9 cellular contexts compared by ENCODE assay signal in the genomic region with DNA sequence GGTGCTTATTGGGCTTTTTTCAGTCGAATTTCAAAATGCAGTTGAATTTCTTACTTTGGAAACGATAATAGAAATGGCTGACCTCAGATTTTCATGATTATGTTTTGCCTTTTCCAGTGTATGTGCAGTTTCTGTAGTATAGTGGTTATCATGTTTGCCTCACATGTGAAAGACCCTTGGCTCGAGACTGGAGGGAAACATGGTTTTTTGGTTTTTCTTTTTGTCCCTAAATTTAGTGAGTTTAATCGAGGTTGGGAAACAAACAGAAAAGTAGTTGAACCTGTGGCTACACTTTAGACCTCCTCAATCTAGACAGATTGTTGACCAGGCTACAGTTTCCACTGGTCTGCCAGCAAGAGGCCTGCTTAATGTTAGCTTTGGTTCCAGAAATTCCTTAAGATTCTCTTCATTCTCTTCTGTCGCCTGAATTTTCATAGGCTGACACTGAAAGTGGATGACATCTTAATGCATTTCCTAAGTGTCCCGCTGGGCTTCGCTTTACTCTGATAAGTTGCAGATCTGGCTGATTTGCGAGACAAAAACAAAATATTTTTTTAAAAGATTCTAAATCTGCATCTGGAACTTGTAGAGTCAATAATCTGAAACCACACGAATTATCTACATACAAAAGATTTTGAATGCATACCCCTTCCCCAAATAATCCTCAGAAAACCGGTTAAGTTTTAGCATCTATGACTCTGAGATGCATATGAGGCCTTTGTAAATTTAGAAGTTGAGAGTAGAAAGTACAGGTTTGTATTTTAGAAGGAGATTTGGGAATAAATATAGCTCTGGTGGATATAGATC. TPM values are rescaled to one million over a fixed set of nuclear protein-coding genes. Genes with fewer than 3 reads are reported as not detected.
A peak's percentile ranks its signal among the peaks of the same experiment; 100 is the strongest.
DNase-seq lines count a peak whose midpoint lies in the region; ATAC-seq, FAIRE-seq and TF ChIP-seq lines count a peak whose summit lies in the region.
"Not testable (repeated sequence)": the region's sequence is repeated elsewhere in the genome, so short reads cannot be mapped to it uniquely, and the experiment has no call there.
"Had no signal": no experiment of that assay in that cellular context is flagged by ENCODE, and none has a peak within 500 bp of the region (broad histone marks: within the 10 kb centered on the region; RNA-seq: fewer than 3 reads in every experiment).

No MANE protein-coding gene starts in this region.

- not testable (repeated sequence) for H3K23ac ChIP-seq in trophoblast cell (ENCODE audit: low read length)

- H2BK5ac ChIP-seq in trophoblast cell (ENCODE audit: low read depth, low read length, poor library complexity): peak overlapping the region; percentile 38

- peak overlapping the region; percentile 82 for H3K14ac ChIP-seq in trophoblast cell (ENCODE audit: low read length)

- peak overlapping the region; percentile 98 for H2BK12ac ChIP-seq in trophoblast cell (ENCODE audit: low read length)

- H3K18ac ChIP-seq in trophoblast cell (ENCODE audit: low read length): peak overlapping the region; percentile 55

- not testable (repeated sequence) for H3K9ac ChIP-seq in trophoblast cell (ENCODE audit: low read length)

- TF ChIP-seq EP300 in upper lobe of left lung (IDR thresholded peaks at IDR 0.05): not testable (repeated sequence)

- H3K27ac ChIP-seq in trophoblast cell (ENCODE audit: low read depth, low read length): peak overlapping the region; percentile 37
- not testable (repeated sequence) for H3K27ac ChIP-seq in upper lobe of left lung

- H2BK120ac ChIP-seq in trophoblast cell (ENCODE audit: insufficient read depth, low read length, poor library complexity): peak overlapping the region; percentile 91

- H3K27me3 ChIP-seq in H7 (ENCODE audit: control insufficient read depth, insufficient read depth, low read length); trophoblast cell (ENCODE audit: insufficient read depth, low read length); upper lobe of left lung: not testable (repeated sequence)

- ATAC-seq in left lobe of liver (peak; percentile 30), upper lobe of left lung (ENCODE audit: low FRiP score in 2 of 2) (peak; percentile 7 to 39)

- TF ChIP-seq CTCF in D721Med (IDR thresholded peaks at IDR 0.05; ENCODE audit: insufficient read depth, missing control alignments); fibroblast of villous mesenchyme (IDR thresholded peaks at IDR 0.05; ENCODE audit: insufficient read depth, low read depth, low read length); upper lobe of left lung (IDR thresholded peaks at IDR 0.05): not testable (repeated sequence)

- peak overlapping the region; percentile 10 for H4K12ac ChIP-seq in trophoblast cell (ENCODE audit: low read depth, low read length)

- DNase-seq in D721Med (ENCODE audit: insufficient read length, low spot score) (peak; percentile 10), H7 (peak; percentile 43), RCC 7860 (ENCODE audit: low spot score) (peak; percentile 3), astrocyte of the hippocampus (ENCODE audit: low read depth, low spot score) (peak; percentile 1), fibroblast of villous mesenchyme (ENCODE audit: low read depth) (peak; percentile 28), left lobe of liver (ENCODE audit: low spot score) (peak; percentile 37), trophoblast cell (peak in 1 of 2 donors; percentile 15)
- DNase-seq in upper lobe of left lung: not testable (repeated sequence)

- not testable (repeated sequence) for H3K4me1 ChIP-seq in trophoblast cell (ENCODE audit: control insufficient read depth in 1 of 2, insufficient read depth in 2 of 2, low read length in 2 of 2); upper lobe of left lung

- H3K36me3 ChIP-seq in H7 (replicated peaks; ENCODE audit: control insufficient read depth, insufficient read depth, low read length); trophoblast cell (ENCODE audit: control insufficient read depth in 1 of 2, insufficient read depth in 2 of 2, low read length in 2 of 2); upper lobe of left lung: not testable (repeated sequence)

- not testable (repeated sequence) for H2AK5ac ChIP-seq in trophoblast cell (ENCODE audit: low read length)

- not testable (repeated sequence) for TF ChIP-seq POLR2A in upper lobe of left lung (IDR thresholded peaks at IDR 0.05)

- not testable (repeated sequence) for H3K9me3 ChIP-seq in trophoblast cell (ENCODE audit: insufficient read depth, low read depth, low read length); upper lobe of left lung

- WGBS in trophoblast cell (ENCODE audit: extremely low coverage, insufficient coverage, insufficient read length): no CpG with 5 or more reads among the region's 10 CpGs
- WGBS in upper lobe of left lung, 2 donors: 79% methylated on average over 10 of the region's 10 CpGs

- H4K91ac ChIP-seq in trophoblast cell (ENCODE audit: low read depth, low read length): peak overlapping the region; percentile 63

- H2AFZ ChIP-seq in trophoblast cell (ENCODE audit: insufficient read depth, low read length, poor library complexity): not testable (repeated sequence)

- not testable (repeated sequence) for FAIRE-seq in D721Med (lab: Jason Lieb, UNC); RCC 7860 (lab: Jason Lieb, UNC)

- H3K79me2 ChIP-seq in trophoblast cell (ENCODE audit: control insufficient read depth, insufficient read depth, low read length, poor library complexity): not testable (repeated sequence)

- H4K8ac ChIP-seq in trophoblast cell (ENCODE audit: low read depth, low read length): peak overlapping the region; percentile 30

- H3K4me2 ChIP-seq in trophoblast cell (ENCODE audit: low read length): not testable (repeated sequence)

- H3K4ac ChIP-seq in trophoblast cell (ENCODE audit: low read depth, low read length): peak overlapping the region; percentile 53

- not testable (repeated sequence) for H3K4me3 ChIP-seq in H7 (ENCODE audit: insufficient read depth, low read depth, low read length); fibroblast of villous mesenchyme (ENCODE audit: low read depth, low read length); trophoblast cell (ENCODE audit: low read depth, low read length); upper lobe of left lung

- peaks cover 10% of the 10 kb centered on the region for H3K79me1 ChIP-seq in trophoblast cell (ENCODE audit: low read length)

RNA-seq across cellular contexts. Expression of a gene that starts 14.7 kb away (rescaled TPM):
- total RNA-seq in H7 (2014; rRNA removed; shearing (Covaris generic)): under 0.01 TPM in 2 replicates
- under 0.01 TPM in 1 of 2 replicates, not detected in the other for total RNA-seq in fibroblast of villous mesenchyme
- total RNA-seq in left lobe of liver: 1,159 TPM
- not detected in 2 replicates for polyA plus RNA-seq in trophoblast cell (2013)
- total RNA-seq in upper lobe of left lung: over 10,000 TPM in 1 of 6 donors, 1,000 to 10,000 TPM in 2, under 1 TPM in 3; under 0.01 to 14,413 (median 1,360) TPM
- total RNA-seq: LHCN-M2 had no signal

RNA-seq across cellular contexts. Expression of a gene that starts 58.9 kb away (rescaled TPM):
- total RNA-seq in H7 (2014; rRNA removed; shearing (Covaris generic)): under 0.01 TPM in 2 replicates
- total RNA-seq in fibroblast of villous mesenchyme (under 0.01 TPM in 1 of 2 replicates, not detected in the other), left lobe of liver (1,159 TPM), upper lobe of left lung (over 10,000 TPM in 1 of 6 donors, 1,000 to 10,000 TPM in 2, under 1 TPM in 3; under 0.01 to 14,413 (median 1,360) TPM)
- polyA plus RNA-seq in trophoblast cell (2013): not detected in 2 replicates
- total RNA-seq: LHCN-M2 had no signal
